ENCODE assay signal across 10 cellular contexts in genomic region chr2:101745711-101746694, GRCh38. TPM values are rescaled to one million over a fixed set of nuclear protein-coding genes. Genes with fewer than 3 reads are reported as not detected.
DNase-seq lines count a peak whose midpoint lies in the region; ATAC-seq and TF ChIP-seq lines count a peak whose summit lies in the region.
"Had no signal": no experiment of that assay in that cellular context is flagged by ENCODE, and none has a peak within 500 bp of the region (broad histone marks: within the 10 kb centered on the region; RNA-seq: fewer than 3 reads in every experiment).

No MANE protein-coding gene starts in this region.

- DNase-seq in activated CD8-positive, alpha-beta T cell treated with anti-CD3 and anti-CD28 coated beads for 36 hours = no peak
- DNase-seq in activated CD8-positive, alpha-beta T cell treated with anti-CD3 and anti-CD28 coated beads, Interleukin-2, amount 10 ng/mL, durations not matched to agents 7 days and 5 days = no peak
- DNase-seq in foreskin keratinocyte (peak; percentile 44 to 66), stomach (no peak), ureter (ENCODE audit: low spot score) (no peak), NCI-H146 (lab: John Stamatoyannopoulos, UW) (no peak), BE2C (no peak)
- DNase-seq: kidney had no signal

- POLR2A ChIA-PET in activated CD8-positive, alpha-beta T cell treated with anti-CD3 and anti-CD28 coated beads for 36 hours (lab: Charles Lee) = interaction anchor here (0.8 to 1.4 kb wide), 7 partner anchors 9 to 437 kb away, joined by 3 to 4 read pairs (median 3); partner anchors contain the start of gene RNF149
- POLR2A ChIA-PET in activated CD8-positive, alpha-beta T cell treated with anti-CD3 and anti-CD28 coated beads, Interleukin-2, amount 10 ng/mL, durations not matched to agents 7 days and 5 days (lab: Charles Lee) = interaction anchor here (1.0 kb wide), 1 partner anchor 17 kb away, joined by 5 read pairs; no protein-coding TSS in a partner anchor

- H3K36me3 ChIP-seq in stomach (no peaks in the 10 kb centered on the region), BE2C (no peaks in the 10 kb centered on the region)

- H3K27ac ChIP-seq in VCaP (peak overlapping the region; percentile 85), foreskin keratinocyte (peak overlapping the region; percentile 43), stomach (peak overlapping the region in 3 of 5 donors; percentile 30 to 57 (median 49))
- H3K27ac ChIP-seq: BLaER1 had no signal

- CTCF ChIA-PET in activated CD8-positive, alpha-beta T cell treated with anti-CD3 and anti-CD28 coated beads for 36 hours (lab: Charles Lee) = interaction anchor here (0.7 to 1.4 kb wide), 10 partner anchors 8 to 327 kb away, joined by 3 to 7 read pairs (median 3); no protein-coding TSS in a partner anchor
- CTCF ChIA-PET in activated CD8-positive, alpha-beta T cell treated with anti-CD3 and anti-CD28 coated beads, Interleukin-2, amount 10 ng/mL, durations not matched to agents 7 days and 5 days (lab: Charles Lee) = interaction anchor here (0.6 to 2.1 kb wide), 11 partner anchors 10 to 328 kb away, joined by 3 to 5 read pairs (median 4); no protein-coding TSS in a partner anchor

- WGBS in stomach, 5 donors = 56 to 69% (median 62%) methylated on average over 4 of the region's 4 CpGs

- H3K27me3 ChIP-seq in foreskin keratinocyte (no peaks in the 10 kb centered on the region), stomach (no peaks in the 10 kb centered on the region), BE2C (no peaks in the 10 kb centered on the region)
- H3K27me3 ChIP-seq: BLaER1 had no signal

- no peak overlapping the region for H3K4me3 Mint-ChIP-seq in activated CD8-positive, alpha-beta T cell treated with anti-CD3 and anti-CD28 coated beads for 36 hours
- H3K4me3 Mint-ChIP-seq in activated CD8-positive, alpha-beta T cell treated with anti-CD3 and anti-CD28 coated beads, Interleukin-2, amount 10 ng/mL, durations not matched to agents 7 days and 5 days = no peak overlapping the region

- TF ChIP-seq POLR2A in stomach (IDR thresholded peaks at IDR 0.05) = no peak

- H3K36me3 Mint-ChIP-seq in activated CD8-positive, alpha-beta T cell treated with anti-CD3 and anti-CD28 coated beads for 36 hours (ENCODE audit: low read depth) = peaks cover 5% of the 10 kb centered on the region
- H3K36me3 Mint-ChIP-seq in activated CD8-positive, alpha-beta T cell treated with anti-CD3 and anti-CD28 coated beads, Interleukin-2, amount 10 ng/mL, durations not matched to agents 7 days and 5 days (ENCODE audit: low read depth) = peaks cover 14% of the 10 kb centered on the region

- peak overlapping the region; percentile 11 for H3K27ac Mint-ChIP-seq in activated CD8-positive, alpha-beta T cell treated with anti-CD3 and anti-CD28 coated beads for 36 hours
- no peak overlapping the region for H3K27ac Mint-ChIP-seq in activated CD8-positive, alpha-beta T cell treated with anti-CD3 and anti-CD28 coated beads, Interleukin-2, amount 10 ng/mL, durations not matched to agents 7 days and 5 days

- H3K9me3 Mint-ChIP-seq in activated CD8-positive, alpha-beta T cell treated with anti-CD3 and anti-CD28 coated beads for 36 hours = no peaks in the 10 kb centered on the region
- H3K9me3 Mint-ChIP-seq in activated CD8-positive, alpha-beta T cell treated with anti-CD3 and anti-CD28 coated beads, Interleukin-2, amount 10 ng/mL, durations not matched to agents 7 days and 5 days (ENCODE audit: insufficient read depth) = no peaks in the 10 kb centered on the region

- H3K9me3 ChIP-seq in stomach (no peaks in the 10 kb centered on the region), BE2C (no peaks in the 10 kb centered on the region)

- no peak for TF ChIP-seq EP300 in stomach (IDR thresholded peaks at IDR 0.05)

- no peak for TF ChIP-seq CTCF in activated CD8-positive, alpha-beta T cell treated with anti-CD3 and anti-CD28 coated beads for 36 hours (IDR thresholded peaks at IDR 0.05)
- no peak for TF ChIP-seq CTCF in VCaP (conservative IDR thresholded peaks at IDR 0.05)
- TF ChIP-seq CTCF in foreskin keratinocyte (conservative IDR thresholded peaks at IDR 0.05) = no peak
- no peak for TF ChIP-seq CTCF in stomach (IDR thresholded peaks at IDR 0.05)
- TF ChIP-seq CTCF in BE2C (IDR thresholded peaks at IDR 0.05; ENCODE audit: low read depth, low read length) = no peak

- H3K4me1 ChIP-seq in foreskin keratinocyte = peaks cover 52% of the 10 kb centered on the region
- peaks cover 47 to 78% (median 64%) of the 10 kb centered on the region in 4 donors for H3K4me1 ChIP-seq in stomach
- no peaks in the 10 kb centered on the region for H3K4me1 ChIP-seq in BE2C

- no peaks in the 10 kb centered on the region for H3K27me3 Mint-ChIP-seq in activated CD8-positive, alpha-beta T cell treated with anti-CD3 and anti-CD28 coated beads for 36 hours
- H3K27me3 Mint-ChIP-seq in activated CD8-positive, alpha-beta T cell treated with anti-CD3 and anti-CD28 coated beads, Interleukin-2, amount 10 ng/mL, durations not matched to agents 7 days and 5 days (ENCODE audit: low read depth) = no peaks in the 10 kb centered on the region

- H3K4me3 ChIP-seq in stomach (no peak overlapping the region), BE2C (ENCODE audit: low read depth, low read length) (no peak overlapping the region)
- H3K4me3 ChIP-seq: BLaER1 had no signal

- intact Hi-C loops in activated CD8-positive, alpha-beta T cell treated with anti-CD3 and anti-CD28 coated beads for 36 hours (cut with micrococcal nuclease) = no loop called here
- intact Hi-C loops in stomach (cut with DNase I; ENCODE audit: low total_unique reads) = no loop called here

- peak; percentile 34 for ATAC-seq in activated CD8-positive, alpha-beta T cell treated with anti-CD3 and anti-CD28 coated beads for 36 hours
- no peak for ATAC-seq in activated CD8-positive, alpha-beta T cell treated with anti-CD3 and anti-CD28 coated beads, Interleukin-2, amount 10 ng/mL, durations not matched to agents 7 days and 5 days
- peak; percentile 58 for ATAC-seq in foreskin keratinocyte

- H3K4me1 Mint-ChIP-seq in activated CD8-positive, alpha-beta T cell treated with anti-CD3 and anti-CD28 coated beads for 36 hours (ENCODE audit: low read depth) = peaks cover 66% of the 10 kb centered on the region
- peaks cover 47% of the 10 kb centered on the region for H3K4me1 Mint-ChIP-seq in activated CD8-positive, alpha-beta T cell treated with anti-CD3 and anti-CD28 coated beads, Interleukin-2, amount 10 ng/mL, durations not matched to agents 7 days and 5 days (ENCODE audit: low read depth)

RNA-seq across cellular contexts. Expression of gene MAP4K4, which starts 48.5 kb away (rescaled TPM):
- total RNA-seq in activated CD8-positive, alpha-beta T cell treated with anti-CD3 and anti-CD28 coated beads for 36 hours = 10 to 100 TPM; 26.3 to 27.3 TPM
- 10 to 100 TPM; 90.2 to 92.2 TPM for total RNA-seq in activated CD8-positive, alpha-beta T cell treated with anti-CD3 and anti-CD28 coated beads, Interleukin-2, amount 10 ng/mL, durations not matched to agents 7 days and 5 days
- 99.2 and 107 TPM in 2 replicates for total RNA-seq in foreskin keratinocyte
- 40.3 and 41.7 TPM in 2 replicates for polyA plus RNA-seq in foreskin keratinocyte
- total RNA-seq in stomach = 10 to 100 TPM; 15.6 to 71.6 (median 29.0) TPM
- 10 to 100 TPM in 2 of 3 donors, 1 to 10 TPM in 1; 9.6 to 41.8 (median 18.6) TPM for polyA plus RNA-seq in stomach
- 49.9 TPM for total RNA-seq in ureter
- polyA plus RNA-seq in BE2C (2012; ENCODE audit: insufficient read depth, insufficient read length, low read depth) = 31.0 TPM

Comparison
In these comparisons a context has a peak if more than half of its experiments do, and no peak if none do; other contexts are left out.
1. DNase-seq: peak in foreskin keratinocyte (2 of 2); none in activated CD8-positive, alpha-beta T cell treated with anti-CD3 and anti-CD28 coated beads for 36 hours (single experiment), activated CD8-positive, alpha-beta T cell treated with anti-CD3 and anti-CD28 coated beads, Interleukin-2, amount 10 ng/mL, durations not matched to agents 7 days and 5 days (single experiment), stomach (single experiment), ureter (single experiment), NCI-H146 (single experiment) and BE2C (single experiment).
2. Peak in every context shown above with its lines, with median percentiles within 50 percentile points of each other: H3K27ac ChIP-seq.